Comparison of ENCODE assay signal across 3 cellular contexts in genomic region chr5:173339286-173339685, GRCh38.
"Had no signal": no experiment of that assay in that cellular context is flagged by ENCODE, and none has a peak within 500 bp of the region (broad histone marks: within the 10 kb centered on the region; RNA-seq: fewer than 3 reads in every experiment).

No MANE protein-coding gene starts in this region.

- ATAC-seq: GM12878 had no signal

- H3K4me3 ChIP-seq: GM12878 had no signal

- DNase-seq: GDM1, GF-D8 had no signal
